Comparison of ENCODE assay signal across 17 cellular contexts in genomic region chr20:24782221-24782620, GRCh38.
"Had no signal": no experiment of that assay in that cellular context is flagged by ENCODE, and none has a peak within 500 bp of the region (broad histone marks: within the 10 kb centered on the region; RNA-seq: fewer than 3 reads in every experiment).

No MANE protein-coding gene starts in this region.

- H3K9me3 Mint-ChIP-seq: activated CD4-positive, alpha-beta memory T cell treated with anti-CD3 and anti-CD28 coated beads for 36 hours; activated T-helper 1 cell treated with anti-CD3 and anti-CD28 coated beads, Interleukin-12 subunit alpha, Interleukin-12 subunit beta, Interleukin-2, Interleukin-4 antibody, amounts not matched to agents 30 ng/mL and 10 ng/mL and 1 ng/mL, durations not matched to agents 14 hours and 24 hours and 36 hours; effector memory CD8-positive, alpha-beta T cell; naive thymus-derived CD4-positive, alpha-beta T cell; T-helper 2 cell treated with Interferon-gamma antibody and Interleukin-4, amounts not matched to agents 5 μg/mL and 100 μg/mL, for 36 hours had no signal

- H3K36me3 Mint-ChIP-seq: activated CD4-positive, alpha-beta memory T cell treated with anti-CD3 and anti-CD28 coated beads for 36 hours; naive thymus-derived CD4-positive, alpha-beta T cell had no signal

- H3K9me3 ChIP-seq: breast epithelium, psoas muscle, right lobe of liver, tibial artery, uterus had no signal

- H3K4me3 Mint-ChIP-seq: activated CD4-positive, alpha-beta memory T cell treated with anti-CD3 and anti-CD28 coated beads for 36 hours; activated T-helper 1 cell treated with anti-CD3 and anti-CD28 coated beads, Interleukin-12 subunit alpha, Interleukin-12 subunit beta, Interleukin-2, Interleukin-4 antibody, amounts not matched to agents 30 ng/mL and 10 ng/mL and 1 ng/mL, durations not matched to agents 14 hours and 24 hours and 36 hours; effector memory CD8-positive, alpha-beta T cell; naive thymus-derived CD4-positive, alpha-beta T cell; T-helper 2 cell treated with Interferon-gamma antibody and Interleukin-4, amounts not matched to agents 5 μg/mL and 100 μg/mL, for 36 hours had no signal

- H3K27ac ChIP-seq: breast epithelium, psoas muscle, right lobe of liver, tibial artery, uterus had no signal

- H3K4me3 ChIP-seq: breast epithelium, psoas muscle, right lobe of liver, tibial artery, uterus had no signal

- H3K27me3 ChIP-seq: right lobe of liver, uterus had no signal

- ATAC-seq: effector memory CD8-positive, alpha-beta T cell; naive thymus-derived CD4-positive, alpha-beta T cell; psoas muscle; right lobe of liver had no signal

- H3K27ac Mint-ChIP-seq: activated CD4-positive, alpha-beta memory T cell treated with anti-CD3 and anti-CD28 coated beads for 36 hours; activated T-helper 1 cell treated with anti-CD3 and anti-CD28 coated beads, Interleukin-12 subunit alpha, Interleukin-12 subunit beta, Interleukin-2, Interleukin-4 antibody, amounts not matched to agents 30 ng/mL and 10 ng/mL and 1 ng/mL, durations not matched to agents 14 hours and 24 hours and 36 hours; naive thymus-derived CD4-positive, alpha-beta T cell; T-helper 2 cell treated with Interferon-gamma antibody and Interleukin-4, amounts not matched to agents 5 μg/mL and 100 μg/mL, for 36 hours had no signal

- DNase-seq: activated CD4-positive, alpha-beta memory T cell treated with anti-CD3 and anti-CD28 coated beads for 36 hours; activated CD4-positive, alpha-beta T cell treated with anti-CD3 and anti-CD28 coated beads for 4 hours; activated naive CD4-positive, alpha-beta T cell; activated T-cell treated with anti-CD3 and anti-CD28 coated beads for 4 hours; dermis blood vessel endothelial cell; effector memory CD8-positive, alpha-beta T cell; mesenchymal stem cell; naive thymus-derived CD4-positive, alpha-beta T cell; stimulated activated CD8-positive, alpha-beta memory T cell treated with anti-CD3 and anti-CD28 coated beads, Interleukin-4, amount 100 ng/mL, for 48 hours; stimulated activated naive CD4-positive, alpha-beta T cell; uterus had no signal

- H3K4me1 ChIP-seq: breast epithelium, psoas muscle, right lobe of liver, uterus had no signal

- H3K36me3 ChIP-seq: breast epithelium, right lobe of liver, tibial artery, uterus had no signal
